In the genomic region with DNA sequence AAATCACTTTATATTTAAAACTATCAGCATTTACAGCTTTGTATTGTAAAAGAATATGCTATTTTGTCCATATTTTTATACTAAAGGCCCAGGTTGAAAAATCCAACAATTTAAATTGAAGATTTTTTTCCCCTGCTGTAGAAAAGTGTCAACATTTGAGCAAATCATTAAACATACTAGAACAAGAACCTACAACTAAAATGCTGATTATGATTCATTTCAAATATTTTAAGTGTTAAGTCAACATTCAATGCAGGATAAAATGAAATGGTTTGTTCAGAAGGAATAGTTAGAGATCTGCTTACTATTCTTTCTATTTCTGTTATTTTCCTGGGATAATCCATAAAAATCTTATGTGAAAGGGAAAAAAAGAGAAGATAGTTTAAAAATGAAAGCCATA, we compare ENCODE assay signal across 18 cellular contexts.
DNase-seq lines count a peak whose midpoint lies in the region; ATAC-seq, FAIRE-seq and TF ChIP-seq lines count a peak whose summit lies in the region.
"Had no signal": no experiment of that assay in that cellular context is flagged by ENCODE, and none has a peak within 500 bp of the region (broad histone marks: within the 10 kb centered on the region; RNA-seq: fewer than 3 reads in every experiment).

No MANE protein-coding gene starts in this region.

- FAIRE-seq in islet of Langerhans (lab: Jason Lieb, UNC) = peak; percentile 91
- FAIRE-seq: A549, GM12878, GM19239, H1 had no signal

- H3K27me3 ChIP-seq in Loucy (ENCODE audit: insufficient read depth, low read length, poor library complexity, severe bottlenecking) (no peaks in the 10 kb centered on the region), dorsolateral prefrontal cortex (no peaks in the 10 kb centered on the region)
- H3K27me3 ChIP-seq: BLaER1 had no signal

- H3F3A ChIP-seq in Loucy (ENCODE audit: low read depth) = no peaks in the 10 kb centered on the region

- no peak for ATAC-seq in left lobe of liver
- ATAC-seq: A549, GM12878 had no signal

- DNase-seq in ACHN (peak; percentile 29), renal cortical epithelial cell (ENCODE audit: low read depth) (peak; percentile 24), left lobe of liver (ENCODE audit: low spot score) (no peak), globus pallidus (ENCODE audit: low spot score) (no peak), dorsolateral prefrontal cortex (no peak)
- DNase-seq: CD4-positive, alpha-beta memory T cell; DMS153; DND-41; EL; H9 had no signal

- no peaks in the 10 kb centered on the region for H3K9me2 ChIP-seq in Loucy (replicated peaks; ENCODE audit: low read depth, low read length)

- in situ Hi-C loops in ACHN (cut with HindIII; ENCODE audit: low pct_ligation_motif_present, low pct_unique_long_range_greater_than_20kb, low sequenced_read_pairs) = no loop called here

- H3K9ac ChIP-seq in Loucy (ENCODE audit: low read depth, low read length, poor library complexity, severe bottlenecking) = no peak overlapping the region
- H3K9ac ChIP-seq: BLaER1 had no signal

- H3K4me2 ChIP-seq in Loucy (ENCODE audit: low read depth, low read length, poor library complexity, severe bottlenecking) = peak overlapping the region; percentile 30
- H3K4me2 ChIP-seq: A549, BLaER1 had no signal

- H2AFZ ChIP-seq in Loucy (ENCODE audit: low read length) = no peak overlapping the region

- H3K9me3 ChIP-seq in Loucy (ENCODE audit: insufficient read depth, low read depth, low read length) = no peaks in the 10 kb centered on the region
- H3K9me3 ChIP-seq: A549, BLaER1 had no signal

- TF ChIP-seq CTCF in Loucy (conservative IDR thresholded peaks at IDR 0.05; ENCODE audit: low read length) (no peak), dorsolateral prefrontal cortex (IDR thresholded peaks at IDR 0.05 in 54 of 56, conservative IDR thresholded peaks at IDR 0.05 in 2 of 56; ENCODE audit: low read depth in 1 of 56, partially characterized antibody in 56 of 56) (no peak)

- intact Hi-C loops in dorsolateral prefrontal cortex (cut with DNase I) = no loop called here

- H4K20me1 ChIP-seq in Loucy (ENCODE audit: insufficient read depth, low read length, poor library complexity, severe bottlenecking) = peaks cover 14% of the 10 kb centered on the region
- H4K20me1 ChIP-seq: BLaER1 had no signal

- H3K79me2 ChIP-seq in Loucy (ENCODE audit: insufficient read depth, low read length) = peaks cover 89% of the 10 kb centered on the region

- H3K4me3 ChIP-seq in Loucy (ENCODE audit: low read length, poor library complexity, severe bottlenecking) (no peak overlapping the region), dorsolateral prefrontal cortex (no peak overlapping the region)
- H3K4me3 ChIP-seq: A549, BLaER1, GM12878 had no signal

- no peaks in the 10 kb centered on the region for H3K36me3 ChIP-seq in Loucy (ENCODE audit: insufficient read depth, low read length)
- H3K36me3 ChIP-seq: BLaER1 had no signal

- H3K27ac ChIP-seq in dorsolateral prefrontal cortex = peak overlapping the region in 4 of 59 donors; percentile 7 to 46 (median 14)
- H3K27ac ChIP-seq: 22Rv1, A549, BLaER1 had no signal

- H3K4me1 ChIP-seq in Loucy (ENCODE audit: insufficient read depth, low read length, poor library complexity, severe bottlenecking) = peaks cover 46% of the 10 kb centered on the region
- H3K4me1 ChIP-seq: A549 had no signal

Comparison
In these comparisons a context has a peak if more than half of its experiments do, and no peak if none do; other contexts are left out.
1. DNase-seq: peak in ACHN (single experiment) and renal cortical epithelial cell (single experiment); none in left lobe of liver (single experiment), globus pallidus (single experiment) and dorsolateral prefrontal cortex (0 of 10).